Comparison of ENCODE assay signal across 8 cellular contexts in the genomic region with DNA sequence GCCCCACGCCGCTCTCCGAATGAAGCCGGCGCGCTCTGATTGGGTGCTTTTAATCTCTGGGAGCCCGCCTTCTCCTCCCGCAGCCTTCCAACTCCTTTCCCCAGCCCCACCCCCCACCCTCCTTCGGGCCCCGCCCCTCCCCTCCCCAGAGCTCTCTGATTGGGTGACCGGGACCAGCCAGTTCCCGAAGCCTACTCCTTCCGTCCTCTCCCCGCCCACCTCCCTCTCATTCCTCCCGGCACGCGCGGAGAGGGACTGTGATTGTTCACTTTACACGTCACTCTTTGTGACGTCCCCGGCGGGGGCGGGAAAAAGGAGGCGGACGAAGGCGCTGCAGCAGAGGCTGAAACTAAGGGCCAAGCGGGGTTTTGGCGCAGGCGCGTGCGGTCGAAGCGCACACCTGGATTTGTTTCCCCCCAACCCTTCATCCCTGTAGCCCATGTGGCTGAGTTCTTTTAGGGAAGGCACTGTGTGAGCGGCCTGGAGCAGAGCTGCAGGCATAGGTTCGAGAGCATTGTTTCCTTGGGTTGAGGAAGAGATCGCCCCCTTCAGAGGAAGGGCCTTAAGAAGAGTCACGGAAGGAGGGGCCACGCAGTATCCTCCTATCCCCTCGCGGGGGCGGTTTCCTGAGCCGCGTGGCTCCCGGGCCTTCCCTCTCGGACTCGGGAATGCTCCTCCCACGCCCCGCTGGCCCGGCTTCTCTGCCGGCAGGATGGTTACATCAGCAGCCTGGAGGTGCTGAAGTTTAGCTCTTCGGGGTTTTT. TPM values are rescaled to one million over a fixed set of nuclear protein-coding genes. Genes with fewer than 3 reads are reported as not detected.
A peak's percentile ranks its signal among the peaks of the same experiment; 100 is the strongest.
DNase-seq lines count a peak whose midpoint lies in the region; ATAC-seq, FAIRE-seq and TF ChIP-seq lines count a peak whose summit lies in the region.

Gene MEX3C, minus strand, starts transcription at position 21 of the 764 bp plus-strand sequence. CDS start 361 bp downstream, outside the sequence.

- H3K27ac ChIP-seq in cardiac muscle cell (peak within 1 kb of the TSS; percentile 98), parathyroid adenoma (peak within 1 kb of the TSS; percentile 92), tibial nerve (peak within 1 kb of the TSS; percentile 90 to 99 (median 98))

- peak; percentile 16 to 91 for TF ChIP-seq EP300 in tibial nerve (IDR thresholded peaks at IDR 0.05)

- H3K36me3 ChIP-seq in adipocyte (ENCODE audit: control insufficient read depth, insufficient read depth, low read length, severe bottlenecking), result no peaks in the 10 kb centered on the region
- no peaks in the 10 kb centered on the region for H3K36me3 ChIP-seq in cardiac muscle cell
- H3K36me3 ChIP-seq in parathyroid adenoma (ENCODE audit: control insufficient read depth, insufficient read depth, low read length), result no peaks in the 10 kb centered on the region
- H3K36me3 ChIP-seq in tibial nerve, result peaks cover 0 to 3% (median 0%) of the 10 kb centered on the region in 3 donors

- ATAC-seq in HG02840 (IDR thresholded peaks at IDR 0.05; ENCODE audit: low FRiP score, unreplicated experiment), result peak; percentile 79

- peak within 1 kb of the TSS; percentile 98 for H3K4me2 ChIP-seq in parathyroid adenoma (ENCODE audit: low read length)

- no peaks in the 10 kb centered on the region for H3K27me3 ChIP-seq in adipocyte (replicated peaks; ENCODE audit: control insufficient read depth, insufficient read depth, low read length)
- H3K27me3 ChIP-seq in cardiac muscle cell, result no peaks in the 10 kb centered on the region
- no peaks in the 10 kb centered on the region for H3K27me3 ChIP-seq in parathyroid adenoma (ENCODE audit: control insufficient read depth, insufficient read depth, low read length)
- H3K27me3 ChIP-seq in tibial nerve, result no peaks in the 10 kb centered on the region

- FAIRE-seq in GM12891 (lab: Jason Lieb, UNC), result peak; percentile 96

- peak within 1 kb of the TSS; percentile 92 for H3K9ac ChIP-seq in adipocyte (ENCODE audit: low read length)
- peak within 1 kb of the TSS; percentile 90 for H3K9ac ChIP-seq in parathyroid adenoma

- DNase-seq in GM12891 (ENCODE audit: insufficient read length, low spot score), result peak; percentile 77
- DNase-seq in NCI-H1436 (lab: John Stamatoyannopoulos, UW), result peak; percentile 99
- peak; percentile 99 for DNase-seq in T follicular helper cell (ENCODE audit: low read depth)
- DNase-seq in adipocyte (ENCODE audit: low read depth), result peak; percentile 100
- peak; percentile 99 to 100 for DNase-seq in cardiac muscle cell (ENCODE audit: low read depth in 1 of 2, low spot score in 1 of 2)
- peak; percentile 99 for DNase-seq in tibial nerve (ENCODE audit: low spot score in 2 of 2)

- H3K9me3 ChIP-seq in adipocyte (ENCODE audit: control insufficient read depth, low read length) (no peaks in the 10 kb centered on the region), cardiac muscle cell (ENCODE audit: low read depth) (no peaks in the 10 kb centered on the region), parathyroid adenoma (ENCODE audit: control insufficient read depth, low read length) (no peaks in the 10 kb centered on the region), tibial nerve (peaks cover 0 to 3% (median 0%) of the 10 kb centered on the region in 4 donors)

- peaks cover 15% of the 10 kb centered on the region for H3K79me2 ChIP-seq in parathyroid adenoma

- 0 to 1% methylated on average over 31 to 51 of the region's 51 CpGs for WGBS in tibial nerve, 2 donors

- peaks cover 27% of the 10 kb centered on the region for H3K4me1 ChIP-seq in adipocyte (ENCODE audit: control insufficient read depth, insufficient read depth, low read length)
- H3K4me1 ChIP-seq in cardiac muscle cell (ENCODE audit: low read depth), result peaks cover 37% of the 10 kb centered on the region
- H3K4me1 ChIP-seq in parathyroid adenoma, result peaks cover 7% of the 10 kb centered on the region
- H3K4me1 ChIP-seq in tibial nerve, result peaks cover 0 to 32% (median 19%) of the 10 kb centered on the region in 4 donors

- TF ChIP-seq POLR2A in GM12891 (IDR thresholded peaks at IDR 0.05; ENCODE audit: low read depth, low read length) (peak; percentile 68), tibial nerve (IDR thresholded peaks at IDR 0.05) (peak; percentile 70 to 84)

- peak within 1 kb of the TSS; percentile 86 for H2AFZ ChIP-seq in parathyroid adenoma

- H3K4me3 ChIP-seq in adipocyte (ENCODE audit: low read length) (peak within 1 kb of the TSS; percentile 97), cardiac muscle cell (peak within 1 kb of the TSS; percentile 95), parathyroid adenoma (ENCODE audit: low read depth, low read length) (peak within 1 kb of the TSS; percentile 82), tibial nerve (peak within 1 kb of the TSS; percentile 55 to 87 (median 80))

- TF ChIP-seq CTCF in cardiac muscle cell (IDR thresholded peaks at IDR 0.05; ENCODE audit: low read depth, low read length) (peak; percentile 34), parathyroid adenoma (IDR thresholded peaks at IDR 0.05) (peak; percentile 59), tibial nerve (IDR thresholded peaks at IDR 0.05) (peak in 4 of 5 experiments; percentile 13 to 42 (median 38))

TF ChIP-seq in GM12891, 5 proteins besides CTCF, POLR2A, EP300 and RAD21:
- TF ChIP-seq POU2F2 (IDR thresholded peaks at IDR 0.05; ENCODE audit: low read depth, low read length) (0 out of 2 replicates have a peak, but pooled peaks have one; percentile 10), POLR2AphosphoS5 (IDR thresholded peaks at IDR 0.05; ENCODE audit: low read depth, low read length) (peak; percentile 70; the same call in 1 of the 2 replicates), TAF1 (IDR thresholded peaks at IDR 0.05; ENCODE audit: low read depth, low read length) (no peak), PAX5 (IDR thresholded peaks at IDR 0.05; ENCODE audit: insufficient read depth, low read length, severe bottlenecking) (no peak), SPI1 (IDR thresholded peaks at IDR 0.05; ENCODE audit: low read depth, low read length) (no peak)

RNA-seq across cellular contexts. Expression of gene MEX3C, which starts in this region (rescaled TPM):
- 12.0 TPM for polyA plus RNA-seq in GM12891 (2012; ENCODE audit: low read depth, missing spikeins)
- total RNA-seq in cardiac muscle cell (32.4 and 41.3 TPM in 2 replicates), tibial nerve (10 to 100 TPM; 24.0 to 32.8 (median 28.5) TPM)
- 14.4 and 23.0 TPM in 2 replicates for polyA plus RNA-seq in cardiac muscle cell

Comparison
In these comparisons a context has a peak if more than half of its experiments do, and no peak if none do; other contexts are left out.
1. Peak in every context shown above with its lines: DNase-seq, ATAC-seq, H3K4me3 ChIP-seq and H3K27ac ChIP-seq.